Comparison of ENCODE assay signal across 19 cellular contexts in the genomic region with DNA sequence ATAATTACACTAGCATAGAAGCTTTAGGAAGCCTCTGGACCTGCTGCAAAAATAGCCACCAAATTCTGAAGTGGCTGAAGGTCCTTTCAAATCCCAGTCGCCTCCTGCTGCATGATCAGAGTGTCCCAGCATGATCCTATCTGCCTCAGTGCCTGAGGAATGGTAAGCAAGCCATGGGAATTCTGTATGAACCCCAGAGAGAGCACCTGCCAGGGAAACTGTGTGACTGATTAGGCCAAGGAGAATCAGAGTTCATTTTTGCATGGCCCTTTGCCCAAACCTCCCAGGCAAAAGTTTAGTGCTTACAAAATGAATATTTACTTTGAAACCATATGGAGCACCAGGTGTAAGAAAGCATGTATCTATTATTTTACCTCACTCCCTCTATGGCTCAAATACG.
DNase-seq lines count a peak whose midpoint lies in the region; ATAC-seq and TF ChIP-seq lines count a peak whose summit lies in the region.
"Had no signal": no experiment of that assay in that cellular context is flagged by ENCODE, and none has a peak within 500 bp of the region (broad histone marks: within the 10 kb centered on the region; RNA-seq: fewer than 3 reads in every experiment).

No MANE protein-coding gene starts in this region.

- TF ChIP-seq RAD21 in Ishikawa (IDR thresholded peaks at IDR 0.05; ENCODE audit: low read depth): no peak

- H3K4me1 Mint-ChIP-seq in natural killer cell: peaks cover 76 to 77% of the 10 kb centered on the region in 2 donors
- H3K4me1 Mint-ChIP-seq: CD14-positive monocyte, IgD-negative memory B cell, mesothelial cell of epicardium had no signal

- no peaks in the 10 kb centered on the region for H3K27me3 ChIP-seq in ascending aorta
- H3K27me3 ChIP-seq: uterus had no signal

- ATAC-seq in natural killer cell: no peak
- ATAC-seq: activated T-cell treated with anti-CD3 and anti-CD28 coated beads, Interleukin-2, amount 50 U/mL, for 4 hours; left cardiac atrium had no signal

- H3K27ac ChIP-seq in ascending aorta: no peak overlapping the region
- H3K27ac ChIP-seq: uterus had no signal

- peaks cover 0 to 8% of the 10 kb centered on the region in 2 donors for H3K9me3 Mint-ChIP-seq in natural killer cell

- no peaks in the 10 kb centered on the region for H3K9me3 ChIP-seq in ascending aorta
- H3K9me3 ChIP-seq: uterus had no signal

- H3K27ac Mint-ChIP-seq in natural killer cell: peak overlapping the region in 1 of 2 donors; percentile 80
- H3K27ac Mint-ChIP-seq: CD14-positive monocyte, IgD-negative memory B cell, mesothelial cell of epicardium had no signal

- no peaks in the 10 kb centered on the region for H3K4me1 ChIP-seq in ascending aorta
- H3K4me1 ChIP-seq: uterus had no signal

- no peaks in the 10 kb centered on the region for H3K27me3 Mint-ChIP-seq in natural killer cell (ENCODE audit: low read depth in 2 of 2)

- intact Hi-C loops in natural killer cell (cut with micrococcal nuclease) (no loop called here), ascending aorta (cut with DNase I) (no loop called here)

- DNase-seq in NCI-H82 (lab: John Stamatoyannopoulos, UW) (peak; percentile 36), NCI-H82 treated with DMSO at 0.1 percent for 48 hours (lab: John Stamatoyannopoulos, UW; ENCODE audit: unreplicated experiment) (no peak), NCI-H345 treated with DMSO at 0.1 percent for 48 hours (lab: John Stamatoyannopoulos, UW; ENCODE audit: unreplicated experiment) (peak; percentile 85), natural killer cell (no peak), NCI-H524 treated with DMSO at 0.1 percent for 48 hours (lab: John Stamatoyannopoulos, UW) (no peak), ascending aorta (ENCODE audit: low spot score in 2 of 2) (no peak), T-helper 9 cell (no peak)
- DNase-seq: ACHN; activated naive CD4-positive, alpha-beta T cell treated with anti-CD3 and anti-CD28 coated beads, Interleukin-2, amount 50 U/mL, for 16 hours; activated T-cell treated with anti-CD3 and anti-CD28 coated beads, Interleukin-2, amount 50 U/mL, for 4 hours; DMS79; left cardiac atrium; small intestine; stimulated activated CD4-positive, alpha-beta T cell treated with anti-CD3 and anti-CD28 coated beads, Interleukin-4, amount 100 ng/mL, for 24 hours; uterus had no signal

- no peaks in the 10 kb centered on the region for H3K36me3 Mint-ChIP-seq in natural killer cell
- H3K36me3 Mint-ChIP-seq: CD14-positive monocyte, IgD-negative memory B cell, mesothelial cell of epicardium had no signal

- no peak for TF ChIP-seq CTCF in natural killer cell (IDR thresholded peaks at IDR 0.05)
- TF ChIP-seq CTCF in ascending aorta (IDR thresholded peaks at IDR 0.05): no peak

- H3K36me3 ChIP-seq in ascending aorta: no peaks in the 10 kb centered on the region
- H3K36me3 ChIP-seq: uterus had no signal

- peak; percentile 38; the same call in 1 of the 2 replicates for TF ChIP-seq EP300 in Ishikawa (IDR thresholded peaks at IDR 0.05; ENCODE audit: borderline replicate concordance)

- peak overlapping the region; percentile 36 for H3K4me3 Mint-ChIP-seq in natural killer cell
- H3K4me3 Mint-ChIP-seq: activated T-cell treated with anti-CD3 and anti-CD28 coated beads, Interleukin-2, amount 50 U/mL, for 4 hours; CD14-positive monocyte; IgD-negative memory B cell; mesothelial cell of epicardium had no signal

- no peak overlapping the region for H3K4me3 ChIP-seq in ascending aorta
- H3K4me3 ChIP-seq: uterus had no signal

TF ChIP-seq in Ishikawa, 13 proteins besides CTCF, POLR2A, EP300 and RAD21:
- no peak for TF ChIP-seq TEAD4 (IDR thresholded peaks at IDR 0.05)
- no peak for TF ChIP-seq REST (IDR thresholded peaks at IDR 0.05; ENCODE audit: low read depth)
- TF ChIP-seq, protein P1, sequence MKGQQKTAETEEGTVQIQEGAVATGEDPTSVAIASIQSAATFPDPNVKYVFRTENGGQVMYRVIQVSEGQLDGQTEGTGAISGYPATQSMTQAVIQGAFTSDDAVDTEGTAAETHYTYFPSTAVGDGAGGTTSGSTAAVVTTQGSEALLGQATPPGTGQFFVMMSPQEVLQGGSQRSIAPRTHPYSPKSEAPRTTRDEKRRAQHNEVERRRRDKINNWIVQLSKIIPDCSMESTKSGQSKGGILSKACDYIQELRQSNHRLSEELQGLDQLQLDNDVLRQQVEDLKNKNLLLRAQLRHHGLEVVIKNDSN (IDR thresholded peaks at IDR 0.05): no peak
- no peak for TF ChIP-seq FOXM1 (IDR thresholded peaks at IDR 0.05; ENCODE audit: borderline replicate concordance, low read depth)
- no peak for TF ChIP-seq CEBPB (IDR thresholded peaks at IDR 0.05)
- peak; percentile 34; the same call in 1 of the 2 replicates for TF ChIP-seq TCF12 (IDR thresholded peaks at IDR 0.05; ENCODE audit: low read depth)

Comparison
In these comparisons a context has a peak if more than half of its experiments do, and no peak if none do; other contexts are left out.
1. DNase-seq: peak in NCI-H82 (single experiment) and NCI-H345 treated with DMSO at 0.1 percent for 48 hours (single experiment); none in NCI-H82 treated with DMSO at 0.1 percent for 48 hours (single experiment), natural killer cell (single experiment), NCI-H524 treated with DMSO at 0.1 percent for 48 hours (single experiment), ascending aorta (0 of 2) and T-helper 9 cell (single experiment).